In the genomic region with DNA sequence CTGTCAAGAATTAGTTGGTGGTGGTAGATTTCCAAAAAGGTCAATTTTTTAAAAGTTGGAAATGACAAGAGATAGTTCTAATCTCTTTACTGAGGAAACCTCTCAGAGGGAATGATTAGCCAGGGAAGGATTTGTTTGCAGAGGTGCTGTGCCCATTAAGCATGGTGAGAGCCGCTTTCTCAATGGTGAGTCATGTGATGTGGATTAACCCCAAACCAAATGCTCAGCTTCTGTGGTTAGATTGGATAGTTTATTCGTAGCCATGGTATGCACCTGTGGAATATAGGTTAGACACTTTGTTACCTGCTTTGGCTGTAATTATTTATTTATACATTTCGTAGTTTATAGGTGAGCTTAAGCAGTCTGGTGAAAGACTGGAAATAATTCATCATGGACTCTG, we compare ENCODE assay signal across 10 cellular contexts. TPM values are rescaled to one million over a fixed set of nuclear protein-coding genes. Genes with fewer than 3 reads are reported as not detected.
DNase-seq lines count a peak whose midpoint lies in the region; ATAC-seq and TF ChIP-seq lines count a peak whose summit lies in the region.
"Had no signal": no experiment of that assay in that cellular context is flagged by ENCODE, and none has a peak within 500 bp of the region (broad histone marks: within the 10 kb centered on the region; RNA-seq: fewer than 3 reads in every experiment).

No MANE protein-coding gene starts in this region.

- ATAC-seq in WTC11 (no peak), upper lobe of left lung (ENCODE audit: low FRiP score in 2 of 2) (peak; percentile 53 to 65)

- no TSS peak for BruUV-seq in MCF 10A (replicated peaks; lab: Mats Ljungman, UMichigan)

- H3K4me1 ChIP-seq in breast epithelium: peaks cover 6 to 43% of the 10 kb centered on the region in 2 donors
- peaks cover 40% of the 10 kb centered on the region for H3K4me1 ChIP-seq in iPS-20b (ENCODE audit: insufficient read depth, low read length)
- peaks cover 73 to 84% (median 78%) of the 10 kb centered on the region in 4 donors for H3K4me1 ChIP-seq in upper lobe of left lung

- H3K9me3 ChIP-seq in breast epithelium (no peaks in the 10 kb centered on the region), iPS-20b (ENCODE audit: insufficient read depth, low read depth, low read length) (no peaks in the 10 kb centered on the region), upper lobe of left lung (no peaks in the 10 kb centered on the region)
- H3K9me3 ChIP-seq: SJSA1 had no signal

- H3K27me3 ChIP-seq in breast epithelium (no peaks in the 10 kb centered on the region), iPS-20b (ENCODE audit: insufficient read depth, low read length) (no peaks in the 10 kb centered on the region), upper lobe of left lung (no peaks in the 10 kb centered on the region)
- H3K27me3 ChIP-seq: SJSA1 had no signal

- peak overlapping the region; percentile 31 for H3K4me3 Mint-ChIP-seq in MCF 10A (ENCODE audit: unreplicated experiment)
- H3K4me3 Mint-ChIP-seq in WTC11: peak overlapping the region; percentile 46

- peaks cover 41% of the 10 kb centered on the region for H3K4me1 Mint-ChIP-seq in MCF 10A (ENCODE audit: insufficient read depth, unreplicated experiment)
- H3K4me1 Mint-ChIP-seq in WTC11: peaks cover 89% of the 10 kb centered on the region

- no peaks in the 10 kb centered on the region for H3K36me3 ChIP-seq in breast epithelium
- peaks cover 73% of the 10 kb centered on the region for H3K36me3 ChIP-seq in iPS-20b (ENCODE audit: insufficient read depth, low read depth, low read length)
- peaks cover 0 to 48% (median 13%) of the 10 kb centered on the region in 4 donors for H3K36me3 ChIP-seq in upper lobe of left lung

- H3K36me3 Mint-ChIP-seq in MCF 10A (ENCODE audit: insufficient read depth, unreplicated experiment) (peaks cover 59% of the 10 kb centered on the region), WTC11 (peaks cover 38% of the 10 kb centered on the region)

- H3K9ac ChIP-seq in iPS-20b (ENCODE audit: low read depth, low read length): no peak overlapping the region

- H3K27ac ChIP-seq in breast epithelium (no peak overlapping the region), iPS-20b (ENCODE audit: low read length) (no peak overlapping the region), upper lobe of left lung (peak overlapping the region in 2 of 4 donors; percentile 35 to 42)
- H3K27ac ChIP-seq: SJSA1 had no signal

- intact Hi-C loops in MCF 10A (cut with micrococcal nuclease): loop anchor here (10.0 kb wide), 1 partner anchor 97 kb away; no protein-coding TSS in a partner anchor
- intact Hi-C loops in breast epithelium (cut with DNase I; ENCODE audit: low total_unique reads): loop anchor here (5.0 kb wide), 1 partner anchor 890 kb away; no protein-coding TSS in a partner anchor

- TF ChIP-seq EP300 in upper lobe of left lung (IDR thresholded peaks at IDR 0.05): no peak

- H3K27me3 Mint-ChIP-seq in MCF 10A (ENCODE audit: insufficient read depth, unreplicated experiment) (no peaks in the 10 kb centered on the region), WTC11 (ENCODE audit: low read depth) (no peaks in the 10 kb centered on the region)

- TF ChIP-seq CTCF in MCF 10A (IDR thresholded peaks at IDR 0.05; ENCODE audit: unreplicated experiment) (no peak), breast epithelium (IDR thresholded peaks at IDR 0.05) (no peak), WTC11 (IDR thresholded peaks at IDR 0.05) (no peak), upper lobe of left lung (IDR thresholded peaks at IDR 0.05) (no peak)

- H3K27ac Mint-ChIP-seq in MCF 10A (ENCODE audit: low read depth, unreplicated experiment) (no peak overlapping the region), WTC11 (peak overlapping the region; percentile 93)

- WGBS in upper lobe of left lung, 2 donors: 45 to 50% methylated on average over 3 of the region's 3 CpGs

- no peak for TF ChIP-seq POLR2A in breast epithelium (IDR thresholded peaks at IDR 0.05)
- no peak for TF ChIP-seq POLR2A in upper lobe of left lung (IDR thresholded peaks at IDR 0.05)

- CTCF ChIA-PET in MCF 10A (lab: Yijun Ruan, JAX): interaction anchor here (5.2 kb wide), 1 partner anchor 98 kb away, joined by 37 read pairs; no protein-coding TSS in a partner anchor
- CTCF ChIA-PET in WTC11 (lab: Charles Lee): interaction anchor here (0.7 to 2.1 kb wide), 2 partner anchors 39 to 104 kb away, joined by 3 to 7 read pairs; a partner anchor contains a TSS

- H3K4me3 ChIP-seq in breast epithelium: no peak overlapping the region
- 0 out of 2 replicates have a peak overlapping the region, but pooled peaks have one; percentile 6 for H3K4me3 ChIP-seq in iPS-20b (ENCODE audit: low read length)
- peak overlapping the region in 1 of 4 donors; percentile 12 for H3K4me3 ChIP-seq in upper lobe of left lung
- H3K4me3 ChIP-seq: SJSA1 had no signal

- peak; percentile 82 for DNase-seq in MCF 10A (ENCODE audit: unreplicated experiment)
- no peak for DNase-seq in breast epithelium (ENCODE audit: low spot score in 2 of 2)
- no peak for DNase-seq in WTC11 (ENCODE audit: low spot score)
- DNase-seq in upper lobe of left lung: peak in 1 of 2 donors; percentile 53
- DNase-seq in GM19238 (ENCODE audit: insufficient read length, low spot score): no peak
- DNase-seq in HuH-7.5 (ENCODE audit: low spot score): no peak
- DNase-seq in amygdala (lab: John Stamatoyannopoulos, UW): no peak

- H3K9me3 Mint-ChIP-seq in MCF 10A (ENCODE audit: unreplicated experiment) (no peaks in the 10 kb centered on the region), WTC11 (no peaks in the 10 kb centered on the region)

- POLR2A ChIA-PET in MCF 10A (lab: Yijun Ruan, JAX): no interaction called here
- POLR2A ChIA-PET in WTC11 (lab: Charles Lee): interaction anchor here (1.6 kb wide), 1 partner anchor 62 kb away, joined by 3 read pairs; a partner anchor contains a TSS

TF ChIP-seq in WTC11, 78 proteins besides CTCF, POLR2A, EP300 and RAD21:
- TF ChIP-seq GABPB1 (CRISPR knock-in tag; IDR thresholded peaks at IDR 0.05): no peak
- TF ChIP-seq HMGA2 (CRISPR knock-in tag; IDR thresholded peaks at IDR 0.05): no peak
- TF ChIP-seq, protein P1, sequence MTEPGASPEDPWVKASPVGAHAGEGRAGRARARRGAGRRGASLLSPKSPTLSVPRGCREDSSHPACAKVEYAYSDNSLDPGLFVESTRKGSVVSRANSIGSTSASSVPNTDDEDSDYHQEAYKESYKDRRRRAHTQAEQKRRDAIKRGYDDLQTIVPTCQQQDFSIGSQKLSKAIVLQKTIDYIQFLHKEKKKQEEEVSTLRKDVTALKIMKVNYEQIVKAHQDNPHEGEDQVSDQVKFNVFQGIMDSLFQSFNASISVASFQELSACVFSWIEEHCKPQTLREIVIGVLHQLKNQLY (CRISPR knock-in tag; IDR thresholded peaks at IDR 0.05): no peak
- no peak for TF ChIP-seq ZBTB21 (CRISPR knock-in tag; IDR thresholded peaks at IDR 0.05; ENCODE audit: borderline replicate concordance)
- TF ChIP-seq, protein P2, sequence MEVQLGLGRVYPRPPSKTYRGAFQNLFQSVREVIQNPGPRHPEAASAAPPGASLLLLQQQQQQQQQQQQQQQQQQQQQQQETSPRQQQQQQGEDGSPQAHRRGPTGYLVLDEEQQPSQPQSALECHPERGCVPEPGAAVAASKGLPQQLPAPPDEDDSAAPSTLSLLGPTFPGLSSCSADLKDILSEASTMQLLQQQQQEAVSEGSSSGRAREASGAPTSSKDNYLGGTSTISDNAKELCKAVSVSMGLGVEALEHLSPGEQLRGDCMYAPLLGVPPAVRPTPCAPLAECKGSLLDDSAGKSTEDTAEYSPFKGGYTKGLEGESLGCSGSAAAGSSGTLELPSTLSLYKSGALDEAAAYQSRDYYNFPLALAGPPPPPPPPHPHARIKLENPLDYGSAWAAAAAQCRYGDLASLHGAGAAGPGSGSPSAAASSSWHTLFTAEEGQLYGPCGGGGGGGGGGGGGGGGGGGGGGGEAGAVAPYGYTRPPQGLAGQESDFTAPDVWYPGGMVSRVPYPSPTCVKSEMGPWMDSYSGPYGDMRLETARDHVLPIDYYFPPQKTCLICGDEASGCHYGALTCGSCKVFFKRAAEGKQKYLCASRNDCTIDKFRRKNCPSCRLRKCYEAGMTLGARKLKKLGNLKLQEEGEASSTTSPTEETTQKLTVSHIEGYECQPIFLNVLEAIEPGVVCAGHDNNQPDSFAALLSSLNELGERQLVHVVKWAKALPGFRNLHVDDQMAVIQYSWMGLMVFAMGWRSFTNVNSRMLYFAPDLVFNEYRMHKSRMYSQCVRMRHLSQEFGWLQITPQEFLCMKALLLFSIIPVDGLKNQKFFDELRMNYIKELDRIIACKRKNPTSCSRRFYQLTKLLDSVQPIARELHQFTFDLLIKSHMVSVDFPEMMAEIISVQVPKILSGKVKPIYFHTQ (CRISPR knock-in tag; IDR thresholded peaks at IDR 0.05): no peak
- no peak for TF ChIP-seq ZNF317 (CRISPR knock-in tag; IDR thresholded peaks at IDR 0.05; ENCODE audit: borderline replicate concordance, low read depth)

RNA-seq across cellular contexts. Expression of a gene that starts 7.1 kb away (rescaled TPM):
- total RNA-seq in MCF 10A (2022) (149 and 161 TPM in 2 replicates), breast epithelium (100 to 1,000 TPM in 2 of 3 donors, 10 to 100 TPM in 1; 84.8 to 153 (median 116) TPM), WTC11 (2021) (309 to 416 TPM (median 343 TPM) in 3 replicates), upper lobe of left lung (100 to 1,000 TPM in 5 of 6 donors, 10 to 100 TPM in 1; 95.2 to 188 (median 149) TPM)

RNA-seq across cellular contexts. Expression of a gene that starts 38.8 kb away (rescaled TPM):
- total RNA-seq in MCF 10A (2022) (8.3 and 11.5 TPM in 2 replicates), breast epithelium (100 to 1,000 TPM; 126 to 224 (median 132) TPM), WTC11 (2021) (20.2 to 30.4 TPM (median 27.5 TPM) in 3 replicates), upper lobe of left lung (100 to 1,000 TPM in 3 of 6 donors, 10 to 100 TPM in 3; 72.2 to 266 (median 111) TPM)

RNA-seq across cellular contexts. Expression of a gene that starts 50.6 kb away (rescaled TPM):
- total RNA-seq in MCF 10A (2022) (0.15 TPM in 1 of 2 replicates, not detected in the other), breast epithelium (under 1 TPM; 0.16 to 0.73 (median 0.33) TPM), WTC11 (2021) (0.46 to 1.1 TPM (median 0.66 TPM) in 3 replicates), upper lobe of left lung (10 to 100 TPM in 4 of 6 donors, 1 to 10 TPM in 2; 8.7 to 66.0 (median 36.4) TPM)
- total RNA-seq: dermis microvascular lymphatic vessel endothelial cell, SJSA1 had no signal
